In the genomic region with DNA sequence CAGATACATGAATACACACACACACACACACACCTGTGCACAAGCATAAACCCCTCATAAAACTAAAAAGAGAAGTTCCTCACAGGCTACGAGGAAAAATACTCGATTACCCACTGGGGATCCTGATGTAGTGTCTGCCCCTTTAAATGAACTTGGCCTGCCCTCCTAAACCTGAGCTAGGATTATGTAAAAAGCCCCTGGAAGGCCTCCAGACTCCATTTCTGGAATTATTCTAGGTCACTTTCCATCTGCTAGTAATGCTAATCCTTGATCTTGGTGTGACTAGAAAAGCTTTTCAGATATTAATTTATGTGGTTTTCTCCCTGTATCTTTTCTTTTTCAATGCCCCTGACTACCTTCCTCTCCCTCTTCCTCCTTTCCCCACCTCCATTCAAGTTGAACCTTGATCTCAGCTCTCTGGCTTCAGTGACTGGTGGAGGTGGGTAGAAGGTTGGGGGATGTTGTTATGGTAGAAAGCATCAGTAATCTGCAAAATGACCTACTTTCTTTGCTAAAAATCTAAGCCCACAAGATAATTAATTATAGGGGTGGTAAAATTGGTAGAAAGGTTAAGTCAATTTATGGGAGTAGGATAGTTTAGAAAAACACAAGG, we compare ENCODE assay signal across 26 cellular contexts. TPM values are rescaled to one million over a fixed set of nuclear protein-coding genes. Genes with fewer than 3 reads are reported as not detected.
A peak's percentile ranks its signal among the peaks of the same experiment; 100 is the strongest.
DNase-seq lines count a peak whose midpoint lies in the region; ATAC-seq, FAIRE-seq and TF ChIP-seq lines count a peak whose summit lies in the region.
"Had no signal": no experiment of that assay in that cellular context is flagged by ENCODE, and none has a peak within 500 bp of the region (broad histone marks: within the 10 kb centered on the region; RNA-seq: fewer than 3 reads in every experiment).

No MANE protein-coding gene starts in this region.

- no peak overlapping the region for H3K27ac ChIP-seq in right atrium auricular region
- no peak overlapping the region for H3K27ac ChIP-seq in pancreas
- H3K27ac ChIP-seq: GM23248, RWPE1 had no signal

- no peak for TF ChIP-seq CTCF in right atrium auricular region (IDR thresholded peaks at IDR 0.05)
- TF ChIP-seq CTCF in pancreas (IDR thresholded peaks at IDR 0.05): no peak

- no peaks in the 10 kb centered on the region for H3K27me3 ChIP-seq in right atrium auricular region
- H3K27me3 ChIP-seq in pancreas: no peaks in the 10 kb centered on the region
- H3K27me3 ChIP-seq: BE2C, MG63 had no signal

- H3K36me3 ChIP-seq in right atrium auricular region: no peaks in the 10 kb centered on the region
- H3K36me3 ChIP-seq in pancreas: no peaks in the 10 kb centered on the region
- H3K36me3 ChIP-seq: BE2C, MG63 had no signal

- no peak for DNase-seq in Right ventricle myocardium inferior (ENCODE audit: missing footprints)
- no peak for DNase-seq in right atrium auricular region (ENCODE audit: low spot score)
- peak; percentile 48 for DNase-seq in NCI-H82 (lab: John Stamatoyannopoulos, UW)
- DNase-seq in cerebellum (ENCODE audit: low spot score): peak; percentile 52
- DNase-seq in pancreas: no peak
- no peak for DNase-seq in H4 (ENCODE audit: low spot score)
- DNase-seq: 8988T, ACHN, BE2C, Calu3, GM23248, H9, IMR-90, KG1, MG63, NCI-H1105 treated with DMSO at 0.1 percent for 48 hours, NCI-H2029, NCI-H446, NCI-H524 treated with DMSO at 0.1 percent for 48 hours, NCI-H774, SK-N-SH had no signal

- H3K4me1 ChIP-seq in right atrium auricular region: no peaks in the 10 kb centered on the region
- H3K4me1 ChIP-seq in pancreas: no peaks in the 10 kb centered on the region
- H3K4me1 ChIP-seq: BE2C had no signal

- ATAC-seq in Right ventricle myocardium inferior (peak; percentile 26), pancreas (peak in 3 of 4 donors; percentile 53 to 64 (median 57)), HG03097 (IDR thresholded peaks at IDR 0.05; ENCODE audit: low FRiP score, unreplicated experiment) (no peak), GM19397 (IDR thresholded peaks at IDR 0.05; ENCODE audit: unreplicated experiment) (no peak)
- ATAC-seq: Panc1 had no signal

- H3K9me3 ChIP-seq in right atrium auricular region (no peaks in the 10 kb centered on the region), pancreas (no peaks in the 10 kb centered on the region)
- H3K9me3 ChIP-seq: BE2C, MG63, SK-N-SH had no signal

- no peak for FAIRE-seq in pancreas (lab: Jason Lieb, UNC)
- FAIRE-seq: GM18507 had no signal

- WGBS in pancreas, 2 donors: 68 to 88% methylated on average over 2 of the region's 2 CpGs

- intact Hi-C loops in Right ventricle myocardium inferior (cut with DNase I) (no loop called here), pancreas (cut with DNase I) (no loop called here)

- H3K4me3 ChIP-seq in right atrium auricular region: no peak overlapping the region
- no peak overlapping the region for H3K4me3 ChIP-seq in pancreas
- H3K4me3 ChIP-seq: GM23248, MG63 had no signal

RNA-seq across cellular contexts. Expression of gene ZNF330, which starts 25.5 kb away (rescaled TPM):
- 156 TPM for total RNA-seq in Right ventricle myocardium inferior
- 10 to 100 TPM; 40.7 to 58.0 TPM for total RNA-seq in right atrium auricular region
- total RNA-seq in cerebellum: 19.0 TPM
- total RNA-seq in pancreas: 10 to 100 TPM; 15.5 to 28.2 (median 18.8) TPM
- polyA plus RNA-seq in pancreas: 10 to 100 TPM; 11.5 to 20.4 TPM
- 26.2 and 40.5 TPM in 2 replicates for total RNA-seq in H4 (2014; rRNA removed; shearing (Covaris generic))

Comparison
In these comparisons a context has a peak if more than half of its experiments do, and no peak if none do; other contexts are left out.
1. ATAC-seq: peak in Right ventricle myocardium inferior (single experiment) and pancreas (3 of 4); none in HG03097 (single experiment) and GM19397 (single experiment).
2. DNase-seq: peak in NCI-H82 (single experiment) and cerebellum (single experiment); none in Right ventricle myocardium inferior (single experiment), right atrium auricular region (single experiment), pancreas (0 of 6) and H4 (single experiment).